In genomic region chr6:126107475-126108121, GRCh38 we compare ENCODE assay signal across 17 cellular contexts.
A peak's percentile ranks its signal among the peaks of the same experiment; 100 is the strongest.
DNase-seq lines count a peak whose midpoint lies in the region; ATAC-seq, FAIRE-seq and TF ChIP-seq lines count a peak whose summit lies in the region.
"Had no signal": no experiment of that assay in that cellular context is flagged by ENCODE, and none has a peak within 500 bp of the region (broad histone marks: within the 10 kb centered on the region; RNA-seq: fewer than 3 reads in every experiment).

No MANE protein-coding gene starts in this region.

- no peaks in the 10 kb centered on the region for H3K79me1 ChIP-seq in H1 (ENCODE audit: low read depth, low read length)
- H3K79me1 ChIP-seq in mesenchymal stem cell (replicated peaks; ENCODE audit: low read length, poor library complexity, severe bottlenecking), result no peaks in the 10 kb centered on the region

- H2BK5ac ChIP-seq in H1 (ENCODE audit: low read depth, low read length) (no peak overlapping the region), mesenchymal stem cell (ENCODE audit: low read depth, low read length, poor library complexity, severe bottlenecking) (no peak overlapping the region)

- no peak for TF ChIP-seq CTCF in heart left ventricle (IDR thresholded peaks at IDR 0.05)
- no peak for TF ChIP-seq CTCF in H1 (IDR thresholded peaks at IDR 0.05; ENCODE audit: control extremely low read depth in 1 of 3, insufficient read depth in 1 of 3, low read depth in 1 of 3, low read length in 3 of 3)
- TF ChIP-seq CTCF in vagina (IDR thresholded peaks at IDR 0.05), result no peak

- H4K8ac ChIP-seq in H1 (ENCODE audit: extremely low read depth, insufficient read depth, low read length) (no peak overlapping the region), mesenchymal stem cell (ENCODE audit: low read length) (no peak overlapping the region)

- CTCF ChIA-PET in H1 (lab: Charles Lee; ENCODE audit: partially characterized antibody), result interaction anchor here (1.0 kb wide), 1 partner anchor 74 kb away, joined by 3 read pairs; no protein-coding TSS in a partner anchor

- H3K23ac ChIP-seq in H1 (ENCODE audit: insufficient read length), result no peak overlapping the region
- H3K23ac ChIP-seq in mesenchymal stem cell (ENCODE audit: low read length in 2 of 2), result no peak overlapping the region

- H2AFZ ChIP-seq in H1 (ENCODE audit: low read length) (no peak overlapping the region), mesenchymal stem cell (ENCODE audit: low read depth, low read length) (no peak overlapping the region)

- no peak for TF ChIP-seq RAD21 in H1 (IDR thresholded peaks at IDR 0.05 in 1 of 2, conservative IDR thresholded peaks at IDR 0.05 in 1 of 2; ENCODE audit: low read depth in 2 of 2, low read length in 2 of 2)

- H3K27ac ChIP-seq in right cardiac atrium (ENCODE audit: low read length), result no peak overlapping the region
- H3K27ac ChIP-seq in heart left ventricle, result no peak overlapping the region
- H3K27ac ChIP-seq in H1 (ENCODE audit: low read depth, low read length), result no peak overlapping the region
- H3K27ac ChIP-seq in mesenchymal stem cell (ENCODE audit: low read length, poor library complexity, severe bottlenecking), result no peak overlapping the region
- H3K27ac ChIP-seq in vagina, result peak overlapping the region; percentile 10
- H3K27ac ChIP-seq: 22Rv1, psoas muscle had no signal

- H3K4me2 ChIP-seq in H1 (ENCODE audit: insufficient read depth in 1 of 2, low read depth in 2 of 2, low read length in 2 of 2) (peak overlapping the region; percentile 5 to 53; a peak in 3 of 4 replicates), mesenchymal stem cell (ENCODE audit: low read length, poor library complexity, severe bottlenecking) (no peak overlapping the region)

- no peak overlapping the region for H3K18ac ChIP-seq in H1 (ENCODE audit: extremely low read depth, low read length)
- H3K18ac ChIP-seq in mesenchymal stem cell (ENCODE audit: low read depth in 1 of 2, low read length in 2 of 2), result no peak overlapping the region

- WGBS in right cardiac atrium, result 52% methylated on average over 10 of the region's 10 CpGs
- 51 to 60% (median 54%) methylated on average over 10 of the region's 10 CpGs for WGBS in heart left ventricle, 4 donors
- 36% methylated on average over 10 of the region's 10 CpGs; no CpG with 5 or more reads in 1 of the 2 experiments for WGBS in H1 (ENCODE audit: extremely low coverage in 1 of 2, insufficient coverage in 1 of 2, insufficient read length in 1 of 2, insufficient replicate concordance in 2 of 2, low coverage in 1 of 2, low lambda C conversion rate in 2 of 2, missing lambda C conversion rate in 1 of 2), 2 experiments
- WGBS in mesenchymal stem cell, result 66% methylated on average over 9 of the region's 10 CpGs

- no peak overlapping the region for H2BK15ac ChIP-seq in H1 (ENCODE audit: low read length)
- no peak overlapping the region for H2BK15ac ChIP-seq in mesenchymal stem cell (ENCODE audit: low read depth, poor library complexity, severe bottlenecking)

- H3K27me3 ChIP-seq in right cardiac atrium (ENCODE audit: control insufficient read depth, insufficient read depth) (peaks cover 6% of the 10 kb centered on the region), heart left ventricle (peaks cover 0 to 64% (median 0%) of the 10 kb centered on the region in 9 donors), H1 (replicated peaks in 1 of 4; ENCODE audit: control insufficient read depth in 3 of 4, extremely low read depth in 1 of 4, insufficient read depth in 3 of 4, low read length in 3 of 4) (no peaks in the 10 kb centered on the region), mesenchymal stem cell (ENCODE audit: control insufficient read depth in 1 of 2, insufficient read depth in 1 of 2, low read length in 2 of 2) (no peaks in the 10 kb centered on the region), vagina (no peaks in the 10 kb centered on the region)

- H3K79me2 ChIP-seq in H1 (ENCODE audit: control insufficient read depth in 1 of 2, insufficient read depth in 2 of 2, low read length in 2 of 2), result no peaks in the 10 kb centered on the region

- H3K4ac ChIP-seq in H1 (replicated peaks; ENCODE audit: insufficient read length, low read depth, low read length), result no peak overlapping the region
- no peak overlapping the region for H3K4ac ChIP-seq in mesenchymal stem cell (ENCODE audit: low read depth in 1 of 2, low read length in 2 of 2)

- peak; percentile 75 for FAIRE-seq in H1 (lab: Jason Lieb, UNC)
- FAIRE-seq: TTC549 had no signal

- H2BK12ac ChIP-seq in H1 (ENCODE audit: low read depth, low read length) (no peak overlapping the region; the same call in 1 of the 2 replicates), mesenchymal stem cell (ENCODE audit: low read length in 2 of 2) (no peak overlapping the region)

- H2BK120ac ChIP-seq in H1 (replicated peaks; ENCODE audit: low read depth, low read length) (no peak overlapping the region), mesenchymal stem cell (ENCODE audit: low read depth, low read length) (no peak overlapping the region)

- peaks cover 0 to 1% of the 10 kb centered on the region in 2 experiments for H4K20me1 ChIP-seq in H1 (replicated peaks in 1 of 2; ENCODE audit: control insufficient read depth in 1 of 2, insufficient read depth in 2 of 2, low read length in 2 of 2)

- no peak for DNase-seq in right cardiac atrium
- no peak for DNase-seq in heart left ventricle
- DNase-seq in H1 (ENCODE audit: low read depth in 1 of 2, low spot score in 2 of 2), result peak in 1 of 2 experiments; percentile 36
- no peak for DNase-seq in mesenchymal stem cell
- DNase-seq in vagina (ENCODE audit: extremely low spot score in 2 of 2), result no peak
- no peak for DNase-seq in HUDEP-2 (lab: John Stamatoyannopoulos, UW; ENCODE audit: unreplicated experiment in 76 of 76)
- DNase-seq in dedifferentiated amniotic fluid mesenchymal stem cell (ENCODE audit: extremely low spot score), result no peak
- DNase-seq: activated CD4-positive, alpha-beta T cell treated with anti-CD3 and anti-CD28 coated beads, Interleukin-2, amount 10 ng/mL, durations not matched to agents 24 days and 14 days; activated effector memory CD4-positive, alpha-beta T cell treated with anti-CD3 and anti-CD28 coated beads, Interleukin-2, amount 50 U/mL, for 16 hours; C1 segment of cervical spinal cord; effector memory CD8-positive, alpha-beta T cell; NCI-H1930; psoas muscle had no signal

- no peak overlapping the region for H3K9ac ChIP-seq in H1 (replicated peaks in 1 of 4; ENCODE audit: extremely low read depth in 1 of 4, low read depth in 3 of 4, low read length in 3 of 4)
- H3K9ac ChIP-seq in mesenchymal stem cell (ENCODE audit: low read length), result peak overlapping the region; percentile 66

- ATAC-seq in right cardiac atrium, result no peak
- no peak for ATAC-seq in heart left ventricle
- no peak for ATAC-seq in GM18858 (IDR thresholded peaks at IDR 0.05; ENCODE audit: unreplicated experiment)
- ATAC-seq: effector memory CD8-positive, alpha-beta T cell; psoas muscle had no signal

- H3K4me3 ChIP-seq in right cardiac atrium (ENCODE audit: low read length) (peak overlapping the region; percentile 13), heart left ventricle (no peak overlapping the region), H1 (ENCODE audit: extremely low read depth in 1 of 4, insufficient read depth in 2 of 4, low read depth in 3 of 4, low read length in 4 of 4) (peak overlapping the region in 1 of 4 experiments; percentile 14; a peak in 1 of 8 replicates), mesenchymal stem cell (ENCODE audit: insufficient read depth in 1 of 2, low read depth in 1 of 2, low read length in 2 of 2) (peak overlapping the region in 1 of 2 experiments; percentile 31), vagina (peak overlapping the region in 1 of 2 donors; percentile 14)
- H3K4me3 ChIP-seq: lung, psoas muscle had no signal

- no peak overlapping the region for H4K5ac ChIP-seq in H1 (ENCODE audit: insufficient read length, low read depth, low read length)

- H3K14ac ChIP-seq in H1 (ENCODE audit: insufficient read length) (no peak overlapping the region), mesenchymal stem cell (ENCODE audit: low read length in 2 of 2) (no peak overlapping the region)

- no peak overlapping the region for H2AK5ac ChIP-seq in H1 (ENCODE audit: low read depth, low read length)
- H2AK5ac ChIP-seq in mesenchymal stem cell (ENCODE audit: low read length, severe bottlenecking), result no peak overlapping the region

- H3K36me3 ChIP-seq in heart left ventricle (peaks cover 0 to 6% (median 0%) of the 10 kb centered on the region in 9 donors), H1 (ENCODE audit: control insufficient read depth in 2 of 4, insufficient read depth in 4 of 4, low read length in 3 of 4) (peaks cover 0 to 3% (median 1%) of the 10 kb centered on the region in 4 experiments; a peak in 1 of 8 replicates), mesenchymal stem cell (ENCODE audit: control insufficient read depth in 1 of 2, insufficient read depth in 2 of 2, low read depth in 1 of 2, low read length in 2 of 2) (no peaks in the 10 kb centered on the region), vagina (no peaks in the 10 kb centered on the region)

- TF ChIP-seq EP300 in H1 (IDR thresholded peaks at IDR 0.05; ENCODE audit: borderline replicate concordance in 1 of 2, low read depth in 2 of 2, low read length in 2 of 2), result no peak

- no peak overlapping the region for H2BK20ac ChIP-seq in H1 (ENCODE audit: low read length)

- intact Hi-C loops in right cardiac atrium (cut with DNase I), result no loop called here
- intact Hi-C loops in heart left ventricle (cut with DNase I), result no loop called here
- intact Hi-C loops in vagina (cut with DNase I), result no loop called here

- H3K56ac ChIP-seq in H1 (replicated peaks; ENCODE audit: insufficient read length, low read depth, low read length), result no peak overlapping the region

- no peak overlapping the region for H4K91ac ChIP-seq in H1 (replicated peaks; ENCODE audit: insufficient read length, low read length)
- no peak overlapping the region for H4K91ac ChIP-seq in mesenchymal stem cell (ENCODE audit: low read length)

- POLR2A ChIA-PET in H1 (lab: Charles Lee; ENCODE audit: partially characterized antibody), result no interaction called here

- peaks cover 3% of the 10 kb centered on the region for H3K9me3 ChIP-seq in right cardiac atrium (ENCODE audit: control insufficient read depth, low read length)
- peaks cover 0 to 8% (median 0%) of the 10 kb centered on the region in 12 donors for H3K9me3 ChIP-seq in heart left ventricle
- no peaks in the 10 kb centered on the region for H3K9me3 ChIP-seq in H1 (ENCODE audit: insufficient read depth in 2 of 2, low read depth in 1 of 2, low read length in 1 of 2)
- H3K9me3 ChIP-seq in mesenchymal stem cell (ENCODE audit: control insufficient read depth, low read length), result no peaks in the 10 kb centered on the region
- H3K9me3 ChIP-seq in vagina, result no peaks in the 10 kb centered on the region
- H3K9me3 ChIP-seq: psoas muscle had no signal

- no peaks in the 10 kb centered on the region for H3K4me1 ChIP-seq in right cardiac atrium (ENCODE audit: control insufficient read depth, insufficient read depth, low read length)
- H3K4me1 ChIP-seq in heart left ventricle, result peaks cover 0 to 8% (median 0%) of the 10 kb centered on the region in 12 donors
- H3K4me1 ChIP-seq in H1 (replicated peaks in 1 of 4; ENCODE audit: control insufficient read depth in 3 of 4, insufficient read depth in 4 of 4, low read length in 3 of 4), result peaks cover 0 to 10% (median 3%) of the 10 kb centered on the region in 4 experiments; a peak in 3 of 7 replicates
- H3K4me1 ChIP-seq in mesenchymal stem cell (ENCODE audit: control insufficient read depth, insufficient read depth, low read depth, low read length), result no peaks in the 10 kb centered on the region
- peaks cover 7% of the 10 kb centered on the region for H3K4me1 ChIP-seq in vagina
- H3K4me1 ChIP-seq: psoas muscle had no signal

- TF ChIP-seq POLR2A in heart left ventricle (IDR thresholded peaks at IDR 0.05) (no peak), H1 (IDR thresholded peaks at IDR 0.05; ENCODE audit: control extremely low read depth in 1 of 2, low read depth in 2 of 2, low read length in 2 of 2) (no peak), vagina (IDR thresholded peaks at IDR 0.05) (no peak)

- H3K23me2 ChIP-seq in H1 (ENCODE audit: low read depth, low read length), result no peaks in the 10 kb centered on the region
